ENCODE assay signal across 1 cellular context in genomic region chr6:145735356-145736165, GRCh38.
TF ChIP-seq lines count a peak whose summit lies in the region.

EPM2A (minus strand) TSS chr6:145735520; CDS start chr6:145735498, 22 bp downstream.

TF ChIP-seq in HepG2, 621 proteins besides CTCF, POLR2A, EP300 and RAD21 (continued from another document and continues in another):
- TF ChIP-seq ZNF333 (CRISPR knock-in tag; IDR thresholded peaks at IDR 0.05; ENCODE audit: borderline replicate concordance): peak; percentile 90; the same call in 1 of the 2 replicates
- peak; percentile 78; the same call in 1 of the 2 replicates for TF ChIP-seq ZNF800 (CRISPR knock-in tag; IDR thresholded peaks at IDR 0.05)
- TF ChIP-seq ZNF430 (CRISPR knock-in tag; IDR thresholded peaks at IDR 0.05): peak; percentile 96; the same call in 1 of the 2 replicates
- TF ChIP-seq HNRNPH1 (optimal IDR thresholded peaks at IDR 0.05; ENCODE audit: low read depth, low read length): no peak
- TF ChIP-seq AKNA (CRISPR knock-in tag; IDR thresholded peaks at IDR 0.05; ENCODE audit: borderline replicate concordance): peak; percentile 97
- TF ChIP-seq ZNF563 (CRISPR knock-in tag; IDR thresholded peaks at IDR 0.05): peak; percentile 100
- TF ChIP-seq ZNF557 (CRISPR knock-in tag; IDR thresholded peaks at IDR 0.05): peak; percentile 98
- 0 out of 2 replicates have a peak, but pooled peaks have one; percentile 58 for TF ChIP-seq HOXA7 (CRISPR knock-in tag; IDR thresholded peaks at IDR 0.05)
- no peak for TF ChIP-seq SNRNP70 (IDR thresholded peaks at IDR 0.05; ENCODE audit: low read depth, low read length)
- peak; percentile 88; the same call in 1 of the 2 replicates for TF ChIP-seq ZNF296 (CRISPR knock-in tag; conservative IDR thresholded peaks at IDR 0.05)
- peak; percentile 82 for TF ChIP-seq ZBTB7B (CRISPR knock-in tag; IDR thresholded peaks at IDR 0.05)
- no peak for TF ChIP-seq HMGA1 (CRISPR knock-in tag; conservative IDR thresholded peaks at IDR 0.05)
- TF ChIP-seq ZNF432 (CRISPR knock-in tag; IDR thresholded peaks at IDR 0.05; ENCODE audit: borderline replicate concordance): 0 out of 2 replicates have a peak, but pooled peaks have one; percentile 88
- peak; percentile 87; the same call in 2 of the 3 replicates for TF ChIP-seq MXI1 (IDR thresholded peaks at IDR 0.05; ENCODE audit: borderline replicate concordance, low read depth, low read length)
- 0 out of 2 replicates have a peak, but pooled peaks have one; percentile 59 for TF ChIP-seq ZNF567 (CRISPR knock-in tag; IDR thresholded peaks at IDR 0.05; ENCODE audit: borderline replicate concordance)
- TF ChIP-seq ZNF773 (CRISPR knock-in tag; IDR thresholded peaks at IDR 0.05; ENCODE audit: borderline replicate concordance): peak; percentile 99
- TF ChIP-seq ARID3A (IDR thresholded peaks at IDR 0.05; ENCODE audit: low read depth, low read length): no peak; the same call in 1 of the 2 replicates
- peak; percentile 91; the same call in 1 of the 2 replicates for TF ChIP-seq PLSCR1 (CRISPR knock-in tag; IDR thresholded peaks at IDR 0.05; ENCODE audit: borderline replicate concordance)
- TF ChIP-seq HDAC1 (CRISPR knock-in tag; IDR thresholded peaks at IDR 0.05): peak; percentile 36
- no peak for TF ChIP-seq ZNF383 (CRISPR knock-in tag; IDR thresholded peaks at IDR 0.05; ENCODE audit: borderline replicate concordance)
- no peak for TF ChIP-seq ZNF513 (CRISPR knock-in tag; conservative IDR thresholded peaks at IDR 0.05)
- TF ChIP-seq SRF (IDR thresholded peaks at IDR 0.05; ENCODE audit: low read depth, low read length): peak; percentile 37; the same call in 1 of the 2 replicates
- TF ChIP-seq MAFK (conservative IDR thresholded peaks at IDR 0.05 in 1 of 2, IDR thresholded peaks at IDR 0.05 in 1 of 2; ENCODE audit: low read length in 2 of 2): no peak
- no peak; the same call in 1 of the 2 replicates for TF ChIP-seq IRF1 (CRISPR knock-in tag; IDR thresholded peaks at IDR 0.05; ENCODE audit: low read depth)
- peak; percentile 95 for TF ChIP-seq YEATS4 (CRISPR knock-in tag; IDR thresholded peaks at IDR 0.05; ENCODE audit: borderline replicate concordance)
- peak; percentile 91 for TF ChIP-seq JDP2 (CRISPR knock-in tag; IDR thresholded peaks at IDR 0.05; ENCODE audit: borderline replicate concordance)
- TF ChIP-seq MXD1 (CRISPR knock-in tag; IDR thresholded peaks at IDR 0.05): peak; percentile 99
- TF ChIP-seq EEA1 (CRISPR knock-in tag; IDR thresholded peaks at IDR 0.05; ENCODE audit: borderline replicate concordance): peak; percentile 99
- peak; percentile 96 for TF ChIP-seq MTF1 (CRISPR knock-in tag; IDR thresholded peaks at IDR 0.05)
- peak; percentile 83; the same call in 1 of the 2 replicates for TF ChIP-seq HMGXB3 (CRISPR knock-in tag; IDR thresholded peaks at IDR 0.05; ENCODE audit: borderline replicate concordance)
- no peak for TF ChIP-seq TBP (CRISPR knock-in tag; IDR thresholded peaks at IDR 0.05)
- TF ChIP-seq TAF1 (CRISPR knock-in tag; IDR thresholded peaks at IDR 0.05): peak; percentile 63
- TF ChIP-seq ZNF274 (CRISPR knock-in tag; IDR thresholded peaks at IDR 0.05): peak; percentile 97
- peak; percentile 90 for TF ChIP-seq ZNF883 (CRISPR knock-in tag; IDR thresholded peaks at IDR 0.05; ENCODE audit: not compliant biosample characterization)
- no peak for TF ChIP-seq HNRNPUL1 (IDR thresholded peaks at IDR 0.05; ENCODE audit: low read depth, low read length)
- peak; percentile 96 for TF ChIP-seq ZFYVE20 (CRISPR knock-in tag; IDR thresholded peaks at IDR 0.05; ENCODE audit: borderline replicate concordance, low read depth)
- peak; percentile 81 for TF ChIP-seq ISL2 (CRISPR knock-in tag; IDR thresholded peaks at IDR 0.05)
- TF ChIP-seq SNAI1 (CRISPR knock-in tag; IDR thresholded peaks at IDR 0.05; ENCODE audit: borderline replicate concordance): peak; percentile 97; the same call in 1 of the 2 replicates
- TF ChIP-seq ZNF879 (CRISPR knock-in tag; IDR thresholded peaks at IDR 0.05): peak; percentile 99
- no peak for TF ChIP-seq TOPORS (CRISPR knock-in tag; IDR thresholded peaks at IDR 0.05)
- TF ChIP-seq ZNF605 (CRISPR knock-in tag; IDR thresholded peaks at IDR 0.05): peak; percentile 94
- peak; percentile 71; the same call in 1 of the 2 replicates for TF ChIP-seq ESRRA (CRISPR knock-in tag; IDR thresholded peaks at IDR 0.05; ENCODE audit: low read depth)
- peak; percentile 98 for TF ChIP-seq HOXA9 (CRISPR knock-in tag; IDR thresholded peaks at IDR 0.05; ENCODE audit: borderline replicate concordance)
- no peak for TF ChIP-seq CREB1 (IDR thresholded peaks at IDR 0.05)
- TF ChIP-seq CREB1 (CRISPR knock-in tag; IDR thresholded peaks at IDR 0.05): no peak
- peak; percentile 80 for TF ChIP-seq MED8 (CRISPR knock-in tag; IDR thresholded peaks at IDR 0.05; ENCODE audit: insufficient replicate concordance)
